Comparison of ENCODE assay signal across 9 cellular contexts in genomic region chr1:231628207-231628876, GRCh38. TPM values are rescaled to one million over a fixed set of nuclear protein-coding genes. Genes with fewer than 3 reads are reported as not detected.
DNase-seq lines count a peak whose midpoint lies in the region; FAIRE-seq and TF ChIP-seq lines count a peak whose summit lies in the region.
"Had no signal": no experiment of that assay in that cellular context is flagged by ENCODE, and none has a peak within 500 bp of the region (broad histone marks: within the 10 kb centered on the region; RNA-seq: fewer than 3 reads in every experiment).

No MANE protein-coding gene starts in this region.

- no peak for TF ChIP-seq EP300 in tibial nerve (IDR thresholded peaks at IDR 0.05)

- peak; percentile 92 for FAIRE-seq in islet of Langerhans (lab: Jason Lieb, UNC)
- FAIRE-seq: G401.6 had no signal

- peak overlapping the region; percentile 82 to 97 (median 94) for H3K27ac ChIP-seq in tibial nerve

- H3K27me3 ChIP-seq in tibial nerve = no peaks in the 10 kb centered on the region

- no peak for TF ChIP-seq POLR2A in tibial nerve (IDR thresholded peaks at IDR 0.05)

- WGBS in tibial nerve, 2 donors = 62 to 63% methylated on average over 5 of the region's 5 CpGs

- no peaks in the 10 kb centered on the region for H3K36me3 ChIP-seq in tibial nerve

- no peak for TF ChIP-seq CTCF in tibial nerve (IDR thresholded peaks at IDR 0.05)

- H3K4me3 ChIP-seq in tibial nerve = no peak overlapping the region

- no peaks in the 10 kb centered on the region for H3K9me3 ChIP-seq in tibial nerve

- DNase-seq in activated gamma-delta T cell treated with Interleukin-2 at 50 U/mL for 16 hours (peak; percentile 34), activated gamma-delta T cell (lab: John Stamatoyannopoulos, UW) (no peak), tibial nerve (ENCODE audit: low spot score in 2 of 2) (no peak), SKM-1 treated with dmso at 0.1 percent for 144 hours (lab: John Stamatoyannopoulos, UW; ENCODE audit: unreplicated experiment) (no peak), SIG-M5 treated with dmso at 0.1 percent for 504 hours (lab: John Stamatoyannopoulos, UW; ENCODE audit: unreplicated experiment) (no peak), SIG-M5 (lab: John Stamatoyannopoulos, UW) (no peak)
- peak; percentile 56 for DNase-seq in activated CD8-positive, alpha-beta memory T cell treated with anti-CD3 and anti-CD28 coated beads, Interleukin-2, amount 50 U/mL, for 4 hours

- H3K4me1 ChIP-seq in tibial nerve = peaks cover 0 to 51% (median 14%) of the 10 kb centered on the region in 4 donors

RNA-seq across cellular contexts. Expression of gene DISC1, which starts 1.8 kb away (rescaled TPM):
- 10 to 100 TPM; 29.9 to 39.0 (median 32.7) TPM for total RNA-seq in tibial nerve

Comparison
In these comparisons a context has a peak if more than half of its experiments do, and no peak if none do; other contexts are left out.
1. DNase-seq: peak in activated gamma-delta T cell treated with Interleukin-2 at 50 U/mL for 16 hours (single experiment) and activated CD8-positive, alpha-beta memory T cell treated with anti-CD3 and anti-CD28 coated beads, Interleukin-2, amount 50 U/mL, for 4 hours (single experiment); none in activated gamma-delta T cell (single experiment), tibial nerve (0 of 2), SKM-1 treated with dmso at 0.1 percent for 144 hours (single experiment), SIG-M5 treated with dmso at 0.1 percent for 504 hours (single experiment) and SIG-M5 (single experiment).